ENCODE assay signal across 8 cellular contexts in genomic region chr2:58650781-58651180, GRCh38.
"Had no signal": no experiment of that assay in that cellular context is flagged by ENCODE, and none has a peak within 500 bp of the region (broad histone marks: within the 10 kb centered on the region; RNA-seq: fewer than 3 reads in every experiment).

No MANE protein-coding gene starts in this region.

- FAIRE-seq: H1, H54, HTR-8/SVneo had no signal

- H3K4me3 ChIP-seq: GM23338 had no signal

- H3K9me3 Mint-ChIP-seq: GM23338, H9 had no signal

- ATAC-seq: GM23338 had no signal

- H3K4me3 Mint-ChIP-seq: GM23338, H9 had no signal

- H3K27ac Mint-ChIP-seq: GM23338, H9 had no signal

- H3K4me2 ChIP-seq: GM23338 had no signal

- DNase-seq: H9, HCEC 1CT, IMR-90, KBM-7 had no signal

- H2AFZ ChIP-seq: GM23338 had no signal
